ENCODE assay signal across 16 cellular contexts in genomic region chr5:154652746-154653417, GRCh38.
DNase-seq lines count a peak whose midpoint lies in the region; ATAC-seq, FAIRE-seq and TF ChIP-seq lines count a peak whose summit lies in the region.
"Had no signal": no experiment of that assay in that cellular context is flagged by ENCODE, and none has a peak within 500 bp of the region (broad histone marks: within the 10 kb centered on the region; RNA-seq: fewer than 3 reads in every experiment).

No MANE protein-coding gene starts in this region.

- DNase-seq in GM23248 (peak; percentile 31), LoVo (ENCODE audit: low spot score) (peak; percentile 20), endothelial cell of umbilical vein (ENCODE audit: low read depth, low spot score) (peak; percentile 27), DMS79 (lab: John Stamatoyannopoulos, UW) (no peak), dermis blood vessel endothelial cell (no peak)
- no peak for DNase-seq in stimulated activated naive CD8-positive, alpha-beta T cell treated with anti-CD3 and anti-CD28 coated beads, Interleukin-15, amount 100 ng/mL, for 72 hours
- DNase-seq in activated CD4-positive, alpha-beta T cell treated with anti-CD3 and anti-CD28 coated beads for 36 hours: no peak
- DNase-seq: activated CD4-positive, CD25-positive, alpha-beta regulatory T cell; activated naive CD4-positive, alpha-beta T cell treated with anti-CD3 and anti-CD28 coated beads for 36 hours; C1 segment of cervical spinal cord; lower lobe of right lung; NCI-H1048 had no signal

- H3K4me3 Mint-ChIP-seq in stimulated activated naive CD8-positive, alpha-beta T cell treated with anti-CD3 and anti-CD28 coated beads, Interleukin-15, amount 100 ng/mL, for 72 hours: no peak overlapping the region
- H3K4me3 Mint-ChIP-seq in activated CD4-positive, alpha-beta T cell treated with anti-CD3 and anti-CD28 coated beads for 36 hours: no peak overlapping the region
- H3K4me3 Mint-ChIP-seq: activated naive CD4-positive, alpha-beta T cell treated with anti-CD3 and anti-CD28 coated beads for 36 hours; natural killer cell treated with Interleukin-12 subunit alpha and Interleukin-12 subunit beta and Interleukin-15 and Interleukin-18, amount 100 ng/mL, for 72 hours; T-helper 1 cell treated with Interleukin-12 subunit alpha and Interleukin-12 subunit beta and Interleukin-4 antibody, amounts not matched to agents 30 μg/mL and 1 μg/mL, for 36 hours had no signal

- no peak for ATAC-seq in stimulated activated naive CD8-positive, alpha-beta T cell treated with anti-CD3 and anti-CD28 coated beads, Interleukin-15, amount 100 ng/mL, for 72 hours
- no peak for ATAC-seq in activated CD4-positive, alpha-beta T cell treated with anti-CD3 and anti-CD28 coated beads for 36 hours

- FAIRE-seq in endothelial cell of umbilical vein (lab: Jason Lieb, UNC): peak; percentile 28

- peaks cover 15% of the 10 kb centered on the region for H3K4me1 ChIP-seq in GM23248 (ENCODE audit: insufficient read depth)
- H3K4me1 ChIP-seq in endothelial cell of umbilical vein (ENCODE audit: control insufficient read depth, extremely low read depth, insufficient read depth, low read length): peaks cover 22% of the 10 kb centered on the region
- peaks cover 33% of the 10 kb centered on the region for H3K4me1 ChIP-seq in mucosa of stomach (ENCODE audit: control insufficient read depth, insufficient read depth, low read length)

- H2AFZ ChIP-seq in GM23248: no peak overlapping the region
- no peak overlapping the region for H2AFZ ChIP-seq in endothelial cell of umbilical vein (ENCODE audit: low read depth, low read length)

- no peaks in the 10 kb centered on the region for H3K9me1 ChIP-seq in endothelial cell of umbilical vein (replicated peaks; ENCODE audit: control insufficient read depth, extremely low read depth, insufficient read depth, low read length)

- H3K27ac ChIP-seq in GM23248 (no peak overlapping the region), endothelial cell of umbilical vein (ENCODE audit: insufficient read depth, low read depth, low read length) (no peak overlapping the region)
- H3K27ac ChIP-seq: lower lobe of right lung, suprapubic skin had no signal

- H3K27me3 ChIP-seq in GM23248 (replicated peaks; ENCODE audit: insufficient read depth): no peaks in the 10 kb centered on the region
- H3K27me3 ChIP-seq in endothelial cell of umbilical vein (ENCODE audit: control insufficient read depth in 2 of 2, insufficient read depth in 2 of 2, low read length in 2 of 2): no peaks in the 10 kb centered on the region
- no peaks in the 10 kb centered on the region for H3K27me3 ChIP-seq in mucosa of stomach (ENCODE audit: control insufficient read depth, insufficient read depth, low read length)
- H3K27me3 ChIP-seq: suprapubic skin had no signal

- no peaks in the 10 kb centered on the region for H3F3A ChIP-seq in GM23248 (ENCODE audit: insufficient read depth)

- H3K4me3 ChIP-seq in GM23248: no peak overlapping the region
- no peak overlapping the region for H3K4me3 ChIP-seq in endothelial cell of umbilical vein (replicated peaks in 1 of 3; ENCODE audit: insufficient read depth in 1 of 3, low read depth in 1 of 3, low read length in 3 of 3)
- no peak overlapping the region for H3K4me3 ChIP-seq in mucosa of stomach (ENCODE audit: low read length)
- H3K4me3 ChIP-seq: lower lobe of right lung, suprapubic skin had no signal

- intact Hi-C loops in endothelial cell of umbilical vein (cut with micrococcal nuclease): no loop called here
- intact Hi-C loops in activated CD4-positive, alpha-beta T cell treated with anti-CD3 and anti-CD28 coated beads for 36 hours (cut with DNase I, micrococcal nuclease): loop anchor here in 1 of 2 experiments (5.0 to 10.0 kb wide), 3 partner anchors 99 to 494 kb away; no protein-coding TSS in a partner anchor

- peaks cover 20% of the 10 kb centered on the region for H3K4me1 Mint-ChIP-seq in stimulated activated naive CD8-positive, alpha-beta T cell treated with anti-CD3 and anti-CD28 coated beads, Interleukin-15, amount 100 ng/mL, for 72 hours
- peaks cover 5% of the 10 kb centered on the region for H3K4me1 Mint-ChIP-seq in activated CD4-positive, alpha-beta T cell treated with anti-CD3 and anti-CD28 coated beads for 36 hours

- in situ Hi-C loops in GM23248 (cut with MboI): no loop called here

- H3K9me3 ChIP-seq in GM23248 (ENCODE audit: low read depth) (no peaks in the 10 kb centered on the region), endothelial cell of umbilical vein (replicated peaks; ENCODE audit: control insufficient read depth, insufficient read depth, low read length) (no peaks in the 10 kb centered on the region), mucosa of stomach (ENCODE audit: control insufficient read depth, low read length) (no peaks in the 10 kb centered on the region)
- H3K9me3 ChIP-seq: lower lobe of right lung, suprapubic skin had no signal

- H3K4me2 ChIP-seq in GM23248 (ENCODE audit: unreplicated experiment) (no peak overlapping the region), endothelial cell of umbilical vein (ENCODE audit: insufficient read depth, low read length) (no peak overlapping the region)

- CTCF ChIA-PET in endothelial cell of umbilical vein (lab: Charles Lee): interaction anchor here (0.7 to 2.5 kb wide), 3 partner anchors 101 to 352 kb away, joined by 3 to 6 read pairs (median 3); no protein-coding TSS in a partner anchor
- CTCF ChIA-PET in activated CD4-positive, alpha-beta T cell treated with anti-CD3 and anti-CD28 coated beads for 36 hours (lab: Charles Lee): interaction anchor here (1.0 to 1.2 kb wide), 3 partner anchors 22 to 215 kb away, joined by 3 to 5 read pairs (median 3); no protein-coding TSS in a partner anchor

- WGBS in GM23248 (ENCODE audit: low coverage in 1 of 2, low lambda C conversion rate in 2 of 2, missing lambda C conversion rate in 2 of 2), 2 experiments: 52 to 58% methylated on average over 5 of the region's 5 CpGs

- no peak for TF ChIP-seq POLR2A in endothelial cell of umbilical vein (IDR thresholded peaks at IDR 0.05; ENCODE audit: low read depth, low read length)

- dilution Hi-C loops in endothelial cell of umbilical vein (cut with MboI; ENCODE audit: extremely low pct_ligation_motif_present, low sequenced_read_pairs): no loop called here

- no peaks in the 10 kb centered on the region for H3K9me2 ChIP-seq in GM23248 (ENCODE audit: insufficient read depth)

- no TSS peak for BruUV-seq in endothelial cell of umbilical vein (replicated peaks; lab: Mats Ljungman, UMichigan)

- H3K9ac ChIP-seq in GM23248 (no peak overlapping the region), endothelial cell of umbilical vein (replicated peaks; ENCODE audit: extremely low read depth, insufficient read depth, low read length) (no peak overlapping the region), mucosa of stomach (ENCODE audit: low read length) (peak overlapping the region; percentile 14)

- H3K79me2 ChIP-seq in GM23248 (ENCODE audit: insufficient read depth): no peaks in the 10 kb centered on the region
- no peaks in the 10 kb centered on the region for H3K79me2 ChIP-seq in endothelial cell of umbilical vein (ENCODE audit: control insufficient read depth, insufficient read depth, low read length)

- no peaks in the 10 kb centered on the region for H3K9me3 Mint-ChIP-seq in stimulated activated naive CD8-positive, alpha-beta T cell treated with anti-CD3 and anti-CD28 coated beads, Interleukin-15, amount 100 ng/mL, for 72 hours
- no peaks in the 10 kb centered on the region for H3K9me3 Mint-ChIP-seq in activated CD4-positive, alpha-beta T cell treated with anti-CD3 and anti-CD28 coated beads for 36 hours (ENCODE audit: low read depth)
- H3K9me3 Mint-ChIP-seq: activated naive CD4-positive, alpha-beta T cell treated with anti-CD3 and anti-CD28 coated beads for 36 hours; natural killer cell treated with Interleukin-12 subunit alpha and Interleukin-12 subunit beta and Interleukin-15 and Interleukin-18, amount 100 ng/mL, for 72 hours; T-helper 1 cell treated with Interleukin-12 subunit alpha and Interleukin-12 subunit beta and Interleukin-4 antibody, amounts not matched to agents 30 μg/mL and 1 μg/mL, for 36 hours had no signal

- POLR2A ChIA-PET in endothelial cell of umbilical vein (lab: Charles Lee): interaction anchor here (0.6 kb wide), 1 partner anchor 85 kb away, joined by 3 read pairs; no protein-coding TSS in a partner anchor
- POLR2A ChIA-PET in activated CD4-positive, alpha-beta T cell treated with anti-CD3 and anti-CD28 coated beads for 36 hours (lab: Charles Lee): no interaction called here

- no peak for TF ChIP-seq CTCF in endothelial cell of umbilical vein (IDR thresholded peaks at IDR 0.05; ENCODE audit: extremely low read depth in 1 of 2, insufficient read depth in 1 of 2, low read depth in 1 of 2, low read length in 2 of 2)

- H4K20me1 ChIP-seq in GM23248 (ENCODE audit: insufficient read depth) (no peaks in the 10 kb centered on the region), endothelial cell of umbilical vein (replicated peaks; ENCODE audit: control insufficient read depth, extremely low read depth, insufficient read depth, low read length) (no peaks in the 10 kb centered on the region)

- no peaks in the 10 kb centered on the region for H3K36me3 Mint-ChIP-seq in activated CD4-positive, alpha-beta T cell treated with anti-CD3 and anti-CD28 coated beads for 36 hours (ENCODE audit: low read depth)
- H3K36me3 Mint-ChIP-seq: natural killer cell treated with Interleukin-12 subunit alpha and Interleukin-12 subunit beta and Interleukin-15 and Interleukin-18, amount 100 ng/mL, for 72 hours had no signal

- no peaks in the 10 kb centered on the region for H3K36me3 ChIP-seq in GM23248 (ENCODE audit: low read depth)
- H3K36me3 ChIP-seq in endothelial cell of umbilical vein (ENCODE audit: control insufficient read depth in 2 of 2, extremely low read depth in 1 of 2, insufficient read depth in 2 of 2, low read length in 2 of 2): no peaks in the 10 kb centered on the region
- no peaks in the 10 kb centered on the region for H3K36me3 ChIP-seq in mucosa of stomach (ENCODE audit: control insufficient read depth, insufficient read depth, low read length)
- H3K36me3 ChIP-seq: lower lobe of right lung, suprapubic skin had no signal

- H3K27ac Mint-ChIP-seq in stimulated activated naive CD8-positive, alpha-beta T cell treated with anti-CD3 and anti-CD28 coated beads, Interleukin-15, amount 100 ng/mL, for 72 hours: no peak overlapping the region
- H3K27ac Mint-ChIP-seq in activated CD4-positive, alpha-beta T cell treated with anti-CD3 and anti-CD28 coated beads for 36 hours: no peak overlapping the region
- H3K27ac Mint-ChIP-seq: activated naive CD4-positive, alpha-beta T cell treated with anti-CD3 and anti-CD28 coated beads for 36 hours; natural killer cell treated with Interleukin-12 subunit alpha and Interleukin-12 subunit beta and Interleukin-15 and Interleukin-18, amount 100 ng/mL, for 72 hours; T-helper 1 cell treated with Interleukin-12 subunit alpha and Interleukin-12 subunit beta and Interleukin-4 antibody, amounts not matched to agents 30 μg/mL and 1 μg/mL, for 36 hours had no signal

- H3K27me3 Mint-ChIP-seq in stimulated activated naive CD8-positive, alpha-beta T cell treated with anti-CD3 and anti-CD28 coated beads, Interleukin-15, amount 100 ng/mL, for 72 hours: peaks cover under 1% of the 10 kb centered on the region
- H3K27me3 Mint-ChIP-seq in activated CD4-positive, alpha-beta T cell treated with anti-CD3 and anti-CD28 coated beads for 36 hours: peaks cover 4% of the 10 kb centered on the region

TF ChIP-seq in endothelial cell of umbilical vein, 7 proteins besides CTCF, POLR2A, EP300 and RAD21 (continues in another document):
- no peak for TF ChIP-seq GATA2 (IDR thresholded peaks at IDR 0.05; ENCODE audit: insufficient read depth, insufficient read length, low read depth, low read length)

Comparison
In these comparisons a context has a peak if more than half of its experiments do, and no peak if none do; other contexts are left out.
1. DNase-seq: peak in GM23248 (single experiment), LoVo (single experiment) and endothelial cell of umbilical vein (single experiment); none in stimulated activated naive CD8-positive, alpha-beta T cell treated with anti-CD3 and anti-CD28 coated beads, Interleukin-15, amount 100 ng/mL, for 72 hours (0 of 2), activated CD4-positive, alpha-beta T cell treated with anti-CD3 and anti-CD28 coated beads for 36 hours (single experiment), DMS79 (single experiment) and dermis blood vessel endothelial cell (single experiment).